ENCODE assay signal across 8 cellular contexts in the genomic region with DNA sequence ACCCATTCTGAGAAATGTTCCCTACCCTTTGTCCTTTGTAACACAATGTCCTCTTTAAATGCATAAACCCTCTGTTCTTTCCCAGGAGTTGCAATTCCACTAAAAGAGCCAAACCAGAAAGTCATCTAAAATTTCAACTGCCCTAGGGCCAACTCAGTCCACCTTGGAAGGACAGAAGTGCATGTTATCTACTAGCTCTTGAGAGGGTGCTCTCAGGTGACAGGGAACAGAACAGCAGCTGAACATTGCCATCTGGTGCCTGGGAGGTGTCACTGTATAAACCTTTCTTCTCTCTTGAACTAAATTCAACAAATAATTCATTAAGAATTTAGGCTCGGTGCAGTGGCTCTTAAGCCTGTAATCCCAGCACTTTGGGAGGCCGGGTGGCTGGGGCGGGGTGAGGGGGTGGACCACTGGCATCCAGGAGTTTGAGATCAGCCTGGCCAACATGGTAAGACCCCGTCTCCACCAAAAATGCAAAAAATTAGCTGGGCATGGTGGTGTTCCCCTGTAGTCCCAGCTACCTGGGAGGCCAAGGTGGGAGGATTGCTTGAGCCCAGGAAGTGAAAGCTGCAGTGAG. TPM values are rescaled to one million over a fixed set of nuclear protein-coding genes. Genes with fewer than 3 reads are reported as not detected.
DNase-seq lines count a peak whose midpoint lies in the region; ATAC-seq and TF ChIP-seq lines count a peak whose summit lies in the region.

No MANE protein-coding gene starts in this region.

- TF ChIP-seq CTCF in epithelial cell of proximal tubule (conservative IDR thresholded peaks at IDR 0.05; ENCODE audit: low read depth, low read length) (peak; percentile 82), upper lobe of left lung (IDR thresholded peaks at IDR 0.05) (peak; percentile 50 to 78 (median 68))

- ATAC-seq in naive thymus-derived CD4-positive, alpha-beta T cell, result peak; percentile 84
- ATAC-seq in upper lobe of left lung (ENCODE audit: low FRiP score in 2 of 2), result peak; percentile 83 to 85
- no peak for ATAC-seq in HG02981 (IDR thresholded peaks at IDR 0.05; ENCODE audit: unreplicated experiment)

- H3K27ac Mint-ChIP-seq in activated CD4-positive, alpha-beta memory T cell treated with anti-CD3 and anti-CD28 coated beads for 36 hours, result no peak overlapping the region
- H3K27ac Mint-ChIP-seq in naive thymus-derived CD4-positive, alpha-beta T cell, result peak overlapping the region in 1 of 9 donors; percentile 62

- WGBS in upper lobe of left lung, 2 donors, result 73 to 97% methylated on average over 3 to 4 of the region's 4 CpGs

- CTCF ChIA-PET in HEK293T (lab: Yijun Ruan, JAX), result interaction anchor here (0.6 to 2.6 kb wide), 12 partner anchors 9 to 344 kb away, joined by 3 to 12 read pairs (median 4); a partner anchor contains a TSS
- CTCF ChIA-PET in activated CD4-positive, alpha-beta memory T cell treated with anti-CD3 and anti-CD28 coated beads for 36 hours (lab: Charles Lee), result interaction anchor here (0.6 to 6.1 kb wide), 29 partner anchors 8 to 1873 kb away, joined by 3 to 69 read pairs (median 3); a partner anchor contains a TSS
- CTCF ChIA-PET in naive thymus-derived CD4-positive, alpha-beta T cell (lab: Charles Lee), result interaction anchor here (0.6 to 4.0 kb wide), 11 partner anchors 9 to 968 kb away, joined by 3 to 46 read pairs (median 5); no protein-coding TSS in a partner anchor

- no peaks in the 10 kb centered on the region for H3K27me3 Mint-ChIP-seq in activated CD4-positive, alpha-beta memory T cell treated with anti-CD3 and anti-CD28 coated beads for 36 hours
- peaks cover 0 to 5% (median 0%) of the 10 kb centered on the region in 5 donors for H3K27me3 Mint-ChIP-seq in naive thymus-derived CD4-positive, alpha-beta T cell

- peaks cover 7% of the 10 kb centered on the region for H3K4me1 Mint-ChIP-seq in activated CD4-positive, alpha-beta memory T cell treated with anti-CD3 and anti-CD28 coated beads for 36 hours (ENCODE audit: low read depth)
- H3K4me1 Mint-ChIP-seq in naive thymus-derived CD4-positive, alpha-beta T cell, result peaks cover 0 to 7% (median 4%) of the 10 kb centered on the region in 7 donors

- intact Hi-C loops in activated CD4-positive, alpha-beta memory T cell treated with anti-CD3 and anti-CD28 coated beads for 36 hours (cut with micrococcal nuclease), result loop anchor here (1.0 to 5.0 kb wide), 2 partner anchors 138 to 346 kb away; no protein-coding TSS in a partner anchor
- intact Hi-C loops in naive thymus-derived CD4-positive, alpha-beta T cell (cut with micrococcal nuclease), result loop anchor here (1.0 to 5.0 kb wide), 5 partner anchors 42 to 662 kb away; a partner anchor contains a TSS

- H3K27me3 ChIP-seq in naive thymus-derived CD4-positive, alpha-beta T cell (ENCODE audit: control insufficient read depth in 2 of 2, insufficient read depth in 2 of 2, low read length in 2 of 2), result no peaks in the 10 kb centered on the region
- H3K27me3 ChIP-seq in upper lobe of left lung, result no peaks in the 10 kb centered on the region

- no peak for TF ChIP-seq POLR2A in upper lobe of left lung (IDR thresholded peaks at IDR 0.05)

- POLR2A ChIA-PET in HEK293T (lab: Yijun Ruan, JAX), result interaction anchor here (0.6 to 1.2 kb wide), 2 partner anchors 10 to 135 kb away, joined by 3 to 6 read pairs; a partner anchor contains a TSS
- POLR2A ChIA-PET in activated CD4-positive, alpha-beta memory T cell treated with anti-CD3 and anti-CD28 coated beads for 36 hours (lab: Charles Lee), result no interaction called here
- POLR2A ChIA-PET in naive thymus-derived CD4-positive, alpha-beta T cell (lab: Charles Lee), result no interaction called here

- peaks cover 0 to 3% of the 10 kb centered on the region in 2 donors for H3K4me1 ChIP-seq in naive thymus-derived CD4-positive, alpha-beta T cell (ENCODE audit: control insufficient read depth in 2 of 2, insufficient read depth in 2 of 2, low read length in 2 of 2)
- peaks cover 7 to 15% (median 10%) of the 10 kb centered on the region in 4 donors for H3K4me1 ChIP-seq in upper lobe of left lung

- H3K9me3 Mint-ChIP-seq in activated CD4-positive, alpha-beta memory T cell treated with anti-CD3 and anti-CD28 coated beads for 36 hours, result no peaks in the 10 kb centered on the region
- H3K9me3 Mint-ChIP-seq in naive thymus-derived CD4-positive, alpha-beta T cell, result no peaks in the 10 kb centered on the region

- no peak overlapping the region for H3K27ac ChIP-seq in naive thymus-derived CD4-positive, alpha-beta T cell (ENCODE audit: low read depth, low read length)
- H3K27ac ChIP-seq in upper lobe of left lung, result peak overlapping the region; percentile 42 to 64 (median 57)

- peak; percentile 49 for DNase-seq in DMS153 (lab: John Stamatoyannopoulos, UW)
- DNase-seq in HEK293T (ENCODE audit: extremely low spot score), result peak; percentile 74
- peak; percentile 39 for DNase-seq in NCI-H345 treated with DMSO at 0.1 percent for 48 hours (lab: John Stamatoyannopoulos, UW; ENCODE audit: unreplicated experiment)
- peak; percentile 65 for DNase-seq in activated CD4-positive, alpha-beta memory T cell treated with anti-CD3 and anti-CD28 coated beads for 36 hours
- DNase-seq in epithelial cell of proximal tubule (ENCODE audit: low read depth), result no peak
- DNase-seq in naive thymus-derived CD4-positive, alpha-beta T cell, result peak in 7 of 9 donors; percentile 35 to 63 (median 50)
- peak; percentile 53 to 69 for DNase-seq in upper lobe of left lung

- H3K36me3 Mint-ChIP-seq in activated CD4-positive, alpha-beta memory T cell treated with anti-CD3 and anti-CD28 coated beads for 36 hours, result no peaks in the 10 kb centered on the region
- H3K36me3 Mint-ChIP-seq in naive thymus-derived CD4-positive, alpha-beta T cell, result no peaks in the 10 kb centered on the region

- H3K4me3 ChIP-seq in epithelial cell of proximal tubule (ENCODE audit: low read depth, low read length) (no peak overlapping the region), upper lobe of left lung (no peak overlapping the region)
- no peak overlapping the region for H3K4me3 ChIP-seq in naive thymus-derived CD4-positive, alpha-beta T cell (ENCODE audit: low read length)

- no peak overlapping the region for H3K4me3 Mint-ChIP-seq in activated CD4-positive, alpha-beta memory T cell treated with anti-CD3 and anti-CD28 coated beads for 36 hours
- H3K4me3 Mint-ChIP-seq in naive thymus-derived CD4-positive, alpha-beta T cell, result no peak overlapping the region

- H3K9me3 ChIP-seq in naive thymus-derived CD4-positive, alpha-beta T cell (ENCODE audit: control insufficient read depth in 2 of 3, low read length in 3 of 3), result no peaks in the 10 kb centered on the region
- H3K9me3 ChIP-seq in upper lobe of left lung, result no peaks in the 10 kb centered on the region

- H3K36me3 ChIP-seq in naive thymus-derived CD4-positive, alpha-beta T cell (ENCODE audit: control insufficient read depth in 2 of 3, insufficient read depth in 3 of 3, low read length in 3 of 3), result no peaks in the 10 kb centered on the region
- H3K36me3 ChIP-seq in upper lobe of left lung, result no peaks in the 10 kb centered on the region

- no peak for TF ChIP-seq EP300 in upper lobe of left lung (IDR thresholded peaks at IDR 0.05)

TF ChIP-seq in HEK293T, 16 proteins besides CTCF, POLR2A, EP300 and RAD21:
- TF ChIP-seq L3MBTL2 (conservative IDR thresholded peaks at IDR 0.05) (no peak), CTBP1 (IDR thresholded peaks at IDR 0.05; ENCODE audit: borderline replicate concordance) (0 out of 2 replicates have a peak, but pooled peaks have one; percentile 25), SUZ12 (IDR thresholded peaks at IDR 0.05) (no peak), FOXA1 (IDR thresholded peaks at IDR 0.05) (no peak), LEF1 (IDR thresholded peaks at IDR 0.05; ENCODE audit: borderline replicate concordance) (no peak)

RNA-seq across cellular contexts. Expression of a gene that starts 10.3 kb away (rescaled TPM):
- total RNA-seq in activated CD4-positive, alpha-beta memory T cell treated with anti-CD3 and anti-CD28 coated beads for 36 hours, result 1 to 10 TPM; 3.8 to 5.3 TPM
- total RNA-seq in epithelial cell of proximal tubule (58.5 and 60.1 TPM in 2 replicates), upper lobe of left lung (100 to 1,000 TPM in 2 of 6 donors, 10 to 100 TPM in 4; 34.6 to 121 (median 72.3) TPM)
- under 1 TPM in 4 of 5 experiments, not detected in 1; 0.13 to 0.58 (median 0.33) TPM for total RNA-seq in naive thymus-derived CD4-positive, alpha-beta T cell
- polyA plus RNA-seq in naive thymus-derived CD4-positive, alpha-beta T cell, result not detected
